30 cellular contexts compared by ENCODE assay signal in the genomic region with DNA sequence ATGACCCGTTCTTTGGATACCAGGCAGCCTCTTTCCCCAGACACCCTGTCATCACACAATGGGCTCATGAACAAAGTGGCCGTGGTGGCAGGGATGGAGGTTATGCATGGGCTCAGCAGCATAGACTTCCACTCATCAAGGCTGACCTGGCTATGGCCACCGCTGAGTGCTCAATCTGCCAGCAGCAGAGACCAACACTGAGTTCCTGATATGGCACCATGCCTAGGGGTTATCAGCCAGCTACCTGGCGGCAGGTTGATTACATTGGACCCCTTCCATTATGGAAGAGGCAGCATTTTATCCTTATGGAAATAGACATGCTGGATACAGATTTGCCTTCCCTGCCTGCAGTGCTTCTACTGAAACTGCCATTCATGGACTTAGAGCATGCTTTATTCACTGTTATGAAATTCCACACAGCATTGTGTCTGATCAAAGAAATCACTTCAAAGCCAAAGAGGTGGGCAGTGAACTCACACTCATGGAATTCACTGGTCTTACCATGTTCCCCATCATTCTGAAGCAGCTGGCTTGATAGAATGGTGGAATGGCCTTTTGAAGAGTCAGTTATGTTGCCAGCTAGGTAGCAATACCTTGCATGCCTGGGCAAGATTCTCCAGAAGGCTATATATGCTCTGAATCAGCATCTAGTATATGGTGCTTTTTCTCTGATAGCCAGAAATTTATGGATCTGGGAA.
"Had no signal": no experiment of that assay in that cellular context is flagged by ENCODE, and none has a peak within 500 bp of the region (broad histone marks: within the 10 kb centered on the region; RNA-seq: fewer than 3 reads in every experiment).

No MANE protein-coding gene starts in this region.

- FAIRE-seq: endometrium, kidney had no signal

- H3K27me3 Mint-ChIP-seq: activated B cell treated with CpG ODN at 0.5 μM for 24 hours; activated naive CD8-positive, alpha-beta T cell treated with anti-CD3 and anti-CD28 coated beads for 36 hours; naive B cell had no signal

- H3K27ac Mint-ChIP-seq: activated B cell treated with CpG ODN at 0.5 μM for 24 hours; activated naive CD4-positive, alpha-beta T cell treated with anti-CD3 and anti-CD28 coated beads for 36 hours; activated naive CD8-positive, alpha-beta T cell treated with anti-CD3 and anti-CD28 coated beads for 36 hours; activated T-helper 1 cell treated with anti-CD3 and anti-CD28 coated beads, Interleukin-12 subunit alpha, Interleukin-12 subunit beta, Interleukin-2, Interleukin-4 antibody, amounts not matched to agents 30 ng/mL and 10 ng/mL and 1 ng/mL, durations not matched to agents 14 hours and 24 hours and 36 hours; brain; mesothelial cell of epicardium; T-helper 2 cell treated with Interferon-gamma antibody and Interleukin-4, amounts not matched to agents 5 μg/mL and 100 μg/mL, for 36 hours had no signal

- H3K4me1 ChIP-seq: adrenal gland, colonic mucosa, parathyroid adenoma, psoas muscle, uterus had no signal

- H3K27ac ChIP-seq: adrenal gland, colonic mucosa, parathyroid adenoma, psoas muscle, thoracic aorta, uterus had no signal

- H3K36me3 Mint-ChIP-seq: brain, mesothelial cell of epicardium had no signal

- H3K4me3 ChIP-seq: adrenal gland, colonic mucosa, psoas muscle, thoracic aorta, uterus had no signal

- H3K9me3 ChIP-seq: adrenal gland, colonic mucosa, psoas muscle, thoracic aorta, uterus had no signal

- H3K4me1 Mint-ChIP-seq: brain, mesothelial cell of epicardium had no signal

- ATAC-seq: activated CD8-positive, alpha-beta T cell treated with anti-CD3 and anti-CD28 coated beads, Interleukin-2, amount 10 ng/mL, durations not matched to agents 7 days and 5 days; left colon; psoas muscle had no signal

- DNase-seq: activated B cell treated with CpG ODN at 0.5 μM for 24 hours; activated CD4-positive, alpha-beta T cell treated with anti-CD3 and anti-CD28 coated beads, Interleukin-2, amount 50 U/mL, for 1 hour; activated CD8-positive, alpha-beta T cell treated with anti-CD3 and anti-CD28 coated beads, Interleukin-2, amount 10 ng/mL, durations not matched to agents 7 days and 5 days; activated effector memory CD4-positive, alpha-beta T cell treated with anti-CD3 and anti-CD28 coated beads, Interleukin-2, amount 50 U/mL, for 16 hours; activated naive CD4-positive, alpha-beta T cell treated with anti-CD3 and anti-CD28 coated beads for 36 hours; activated naive CD8-positive, alpha-beta T cell treated with anti-CD3 and anti-CD28 coated beads for 36 hours; adrenal gland; aorta; colonic mucosa; effector CD8-positive, alpha-beta T cell; erythroblast; head of caudate nucleus; hippocampal formation; kidney; left colon; naive B cell; psoas muscle; stimulated activated CD4-positive, alpha-beta T cell treated with anti-CD3 and anti-CD28 coated beads, Interleukin-15, amount 100 ng/mL, for 24 hours; stimulated activated CD4-positive, alpha-beta T cell treated with anti-CD3 and anti-CD28 coated beads, Interleukin-2, amount 100 ng/mL, for 24 hours; stimulated activated naive CD4-positive, alpha-beta T cell treated with Interleukin-2 at 50 U/mL for 16 hours; T-helper 1 cell; trophoblast cell; uterus had no signal

- H3K9me3 Mint-ChIP-seq: activated B cell treated with CpG ODN at 0.5 μM for 24 hours; activated naive CD4-positive, alpha-beta T cell treated with anti-CD3 and anti-CD28 coated beads for 36 hours; activated naive CD8-positive, alpha-beta T cell treated with anti-CD3 and anti-CD28 coated beads for 36 hours; activated T-helper 1 cell treated with anti-CD3 and anti-CD28 coated beads, Interleukin-12 subunit alpha, Interleukin-12 subunit beta, Interleukin-2, Interleukin-4 antibody, amounts not matched to agents 30 ng/mL and 10 ng/mL and 1 ng/mL, durations not matched to agents 14 hours and 24 hours and 36 hours; mesothelial cell of epicardium; naive B cell; T-helper 2 cell treated with Interferon-gamma antibody and Interleukin-4, amounts not matched to agents 5 μg/mL and 100 μg/mL, for 36 hours had no signal

- H3K36me3 ChIP-seq: adrenal gland, colonic mucosa, thoracic aorta, uterus had no signal

- H3K27me3 ChIP-seq: adrenal gland, colonic mucosa, uterus had no signal

- H3K4me3 Mint-ChIP-seq: activated B cell treated with CpG ODN at 0.5 μM for 24 hours; activated CD8-positive, alpha-beta T cell treated with anti-CD3 and anti-CD28 coated beads, Interleukin-2, amount 10 ng/mL, durations not matched to agents 7 days and 5 days; activated naive CD4-positive, alpha-beta T cell treated with anti-CD3 and anti-CD28 coated beads for 36 hours; activated naive CD8-positive, alpha-beta T cell treated with anti-CD3 and anti-CD28 coated beads for 36 hours; activated T-helper 1 cell treated with anti-CD3 and anti-CD28 coated beads, Interleukin-12 subunit alpha, Interleukin-12 subunit beta, Interleukin-2, Interleukin-4 antibody, amounts not matched to agents 30 ng/mL and 10 ng/mL and 1 ng/mL, durations not matched to agents 14 hours and 24 hours and 36 hours; brain; mesothelial cell of epicardium; T-helper 2 cell treated with Interferon-gamma antibody and Interleukin-4, amounts not matched to agents 5 μg/mL and 100 μg/mL, for 36 hours had no signal
